1 cellular context compared by ENCODE assay signal in genomic region chr1:31961536-31961935, GRCh38.
TF ChIP-seq lines count a peak whose summit lies in the region.

No MANE protein-coding gene starts in this region.

TF ChIP-seq in K562, 482 proteins besides CTCF, POLR2A, EP300 and RAD21:
- TF ChIP-seq ATF3 (IDR thresholded peaks at IDR 0.05) (no peak), ATF3 (CRISPR knock-in tag; conservative IDR thresholded peaks at IDR 0.05) (0 out of 2 replicates have a peak, but pooled peaks have one; percentile 49), TAL1 (IDR thresholded peaks at IDR 0.05) (no peak), FOSL1 (tag; conservative IDR thresholded peaks at IDR 0.05) (0 out of 2 replicates have a peak, but pooled peaks have one; percentile 21), MLLT1 (IDR thresholded peaks at IDR 0.05) (peak in 1 of 2 experiments; percentile 64; a peak in 1 of 4 replicates)
